9 cellular contexts compared by ENCODE assay signal in genomic region chrX:124217289-124218251, GRCh38.
A peak's percentile ranks its signal among the peaks of the same experiment; 100 is the strongest.
DNase-seq lines count a peak whose midpoint lies in the region; ATAC-seq and TF ChIP-seq lines count a peak whose summit lies in the region.
"Had no signal": no experiment of that assay in that cellular context is flagged by ENCODE, and none has a peak within 500 bp of the region (broad histone marks: within the 10 kb centered on the region; RNA-seq: fewer than 3 reads in every experiment).

No MANE protein-coding gene starts in this region.

- H3K4me2 ChIP-seq in mammary epithelial cell (ENCODE audit: insufficient read depth, low read depth, low read length) (peak overlapping the region; percentile 37), OCI-LY7 (ENCODE audit: low read length) (peak overlapping the region; percentile 55)

- H3K9ac ChIP-seq in mammary epithelial cell (ENCODE audit: insufficient read depth, low read length) (no peak overlapping the region), iPS-20b (ENCODE audit: low read depth, low read length) (peak overlapping the region; percentile 47; the same call in 1 of the 2 replicates)

- peaks cover 29% of the 10 kb centered on the region for H3K4me1 ChIP-seq in mammary epithelial cell (ENCODE audit: insufficient read depth, low read length)
- no peaks in the 10 kb centered on the region for H3K4me1 ChIP-seq in breast epithelium
- peaks cover 35% of the 10 kb centered on the region for H3K4me1 ChIP-seq in OCI-LY7 (ENCODE audit: insufficient read depth, low read length, poor library complexity, severe bottlenecking)
- peaks cover 30% of the 10 kb centered on the region; the same call in 1 of the 2 replicates for H3K4me1 ChIP-seq in iPS-20b (ENCODE audit: insufficient read depth, low read length)

- CTCF ChIA-PET in mammary epithelial cell (lab: Charles Lee; ENCODE audit: low non-redundant PET) = interaction anchor here (0.6 kb wide), 1 partner anchor 40 kb away, joined by 4 read pairs; no protein-coding TSS in a partner anchor
- CTCF ChIA-PET in OCI-LY7 (lab: Charles Lee; ENCODE audit: unreplicated experiment) = no interaction called here

- ATAC-seq in HG02981 (IDR thresholded peaks at IDR 0.05; ENCODE audit: unreplicated experiment) = peak; percentile 78
- ATAC-seq in stimulated activated memory B cell treated with anti-CD40 and anti-IgM and Interleukin-4, amounts not matched to agents 10 μg/mL and 1 μg/mL and 100 μg/mL, for 72 hours = peak; percentile 59

- H3K36me3 ChIP-seq in mammary epithelial cell (ENCODE audit: insufficient read depth, low read length) (no peaks in the 10 kb centered on the region), breast epithelium (no peaks in the 10 kb centered on the region), OCI-LY7 (ENCODE audit: insufficient read depth, low read length) (no peaks in the 10 kb centered on the region), iPS-20b (ENCODE audit: insufficient read depth, low read depth, low read length) (no peaks in the 10 kb centered on the region)

- no peaks in the 10 kb centered on the region for H3K36me3 Mint-ChIP-seq in activated T-helper 1 cell treated with anti-CD3 and anti-CD28 coated beads, Interleukin-12 subunit alpha, Interleukin-12 subunit beta, Interleukin-2, Interleukin-4 antibody, amounts not matched to agents 30 ng/mL and 10 ng/mL and 1 ng/mL, durations not matched to agents 14 hours and 24 hours and 36 hours (ENCODE audit: low read depth)
- H3K36me3 Mint-ChIP-seq in stimulated activated memory B cell treated with anti-CD40 and anti-IgM and Interleukin-4, amounts not matched to agents 10 μg/mL and 1 μg/mL and 100 μg/mL, for 72 hours = no peaks in the 10 kb centered on the region

- TF ChIP-seq CTCF in mammary epithelial cell (conservative IDR thresholded peaks at IDR 0.05 in 1 of 2, IDR thresholded peaks at IDR 0.05 in 1 of 2; ENCODE audit: extremely low read depth in 1 of 2, insufficient read depth in 1 of 2, low read depth in 1 of 2, low read length in 2 of 2) (no peak), breast epithelium (IDR thresholded peaks at IDR 0.05) (no peak), OCI-LY7 (conservative IDR thresholded peaks at IDR 0.05; ENCODE audit: low read length) (no peak)

- no peak for TF ChIP-seq POLR2A in breast epithelium (IDR thresholded peaks at IDR 0.05)

- DNase-seq in mammary epithelial cell (peak; percentile 83), breast epithelium (ENCODE audit: low spot score in 2 of 2) (no peak), OCI-LY7 (ENCODE audit: low spot score) (peak; percentile 58), cerebellum (ENCODE audit: low spot score) (no peak)
- DNase-seq in activated T-helper 1 cell treated with anti-CD3 and anti-CD28 coated beads, Interleukin-12 subunit alpha, Interleukin-12 subunit beta, Interleukin-2, Interleukin-4 antibody, amounts not matched to agents 30 ng/mL and 10 ng/mL and 1 ng/mL, durations not matched to agents 14 hours and 24 hours and 36 hours (ENCODE audit: low spot score) = peak; percentile 56

- no peaks in the 10 kb centered on the region for H3K27me3 ChIP-seq in mammary epithelial cell (ENCODE audit: insufficient read depth, low read length)
- peaks cover 0 to 5% of the 10 kb centered on the region in 2 donors for H3K27me3 ChIP-seq in breast epithelium
- H3K27me3 ChIP-seq in iPS-20b (ENCODE audit: insufficient read depth, low read length) = no peaks in the 10 kb centered on the region

- H3K27ac ChIP-seq in mammary epithelial cell (ENCODE audit: insufficient read depth, low read depth, low read length) (peak overlapping the region; percentile 76), breast epithelium (peak overlapping the region in 1 of 2 donors; percentile 14), OCI-LY7 (ENCODE audit: low read depth, low read length, poor library complexity, severe bottlenecking) (peak overlapping the region; percentile 0), iPS-20b (ENCODE audit: low read length) (peak overlapping the region; percentile 66)
- H3K27ac ChIP-seq: C4-2B had no signal

- H3K4me3 ChIP-seq in mammary epithelial cell (replicated peaks in 1 of 3; ENCODE audit: insufficient read depth in 1 of 3, low read depth in 2 of 3, low read length in 3 of 3) = no peak overlapping the region
- no peak overlapping the region for H3K4me3 ChIP-seq in breast epithelium
- no peak overlapping the region for H3K4me3 ChIP-seq in OCI-LY7 (ENCODE audit: low read depth, low read length, poor library complexity, severe bottlenecking)
- peak overlapping the region; percentile 36; the same call in 1 of the 2 replicates for H3K4me3 ChIP-seq in iPS-20b (ENCODE audit: low read length)

- 22% methylated on average over 10 of the region's 10 CpGs for WGBS in mammary epithelial cell (ENCODE audit: low coverage, missing lambda C conversion rate)

- H3K4me3 Mint-ChIP-seq in activated T-helper 1 cell treated with anti-CD3 and anti-CD28 coated beads, Interleukin-12 subunit alpha, Interleukin-12 subunit beta, Interleukin-2, Interleukin-4 antibody, amounts not matched to agents 30 ng/mL and 10 ng/mL and 1 ng/mL, durations not matched to agents 14 hours and 24 hours and 36 hours = peak overlapping the region; percentile 79
- H3K4me3 Mint-ChIP-seq in stimulated activated memory B cell treated with anti-CD40 and anti-IgM and Interleukin-4, amounts not matched to agents 10 μg/mL and 1 μg/mL and 100 μg/mL, for 72 hours = peak overlapping the region; percentile 39

- dilution Hi-C loops in mammary epithelial cell (cut with HindIII; ENCODE audit: low sequenced_read_pairs) = no loop called here

- in situ Hi-C loops in mammary epithelial cell (cut with MboI; ENCODE audit: low sequenced_read_pairs in 2 of 2) = loop anchor here in 1 of 2 donors (25.0 kb wide), 1 partner anchor 170 kb away; no protein-coding TSS in a partner anchor

- peak overlapping the region; percentile 93 for H3K27ac Mint-ChIP-seq in activated T-helper 1 cell treated with anti-CD3 and anti-CD28 coated beads, Interleukin-12 subunit alpha, Interleukin-12 subunit beta, Interleukin-2, Interleukin-4 antibody, amounts not matched to agents 30 ng/mL and 10 ng/mL and 1 ng/mL, durations not matched to agents 14 hours and 24 hours and 36 hours
- peak overlapping the region; percentile 53 for H3K27ac Mint-ChIP-seq in stimulated activated memory B cell treated with anti-CD40 and anti-IgM and Interleukin-4, amounts not matched to agents 10 μg/mL and 1 μg/mL and 100 μg/mL, for 72 hours

- H2AFZ ChIP-seq in mammary epithelial cell (ENCODE audit: low read depth, low read length) (peak overlapping the region; percentile 47), OCI-LY7 (ENCODE audit: low read length) (peak overlapping the region; percentile 79)

- H4K20me1 ChIP-seq in mammary epithelial cell (ENCODE audit: insufficient read depth, low read length) (no peaks in the 10 kb centered on the region), OCI-LY7 (ENCODE audit: insufficient read depth, low read length) (no peaks in the 10 kb centered on the region)

- H3K9me3 Mint-ChIP-seq in activated T-helper 1 cell treated with anti-CD3 and anti-CD28 coated beads, Interleukin-12 subunit alpha, Interleukin-12 subunit beta, Interleukin-2, Interleukin-4 antibody, amounts not matched to agents 30 ng/mL and 10 ng/mL and 1 ng/mL, durations not matched to agents 14 hours and 24 hours and 36 hours = no peaks in the 10 kb centered on the region
- no peaks in the 10 kb centered on the region for H3K9me3 Mint-ChIP-seq in stimulated activated memory B cell treated with anti-CD40 and anti-IgM and Interleukin-4, amounts not matched to agents 10 μg/mL and 1 μg/mL and 100 μg/mL, for 72 hours

- BruUV-seq in mammary epithelial cell (replicated peaks; lab: Mats Ljungman, UMichigan) = no TSS peak
- no TSS peak for BruUV-seq in OCI-LY7 (replicated peaks; lab: Mats Ljungman, UMichigan)

- POLR2A ChIA-PET in OCI-LY7 (lab: Charles Lee) = no interaction called here

- H3K27me3 Mint-ChIP-seq in activated T-helper 1 cell treated with anti-CD3 and anti-CD28 coated beads, Interleukin-12 subunit alpha, Interleukin-12 subunit beta, Interleukin-2, Interleukin-4 antibody, amounts not matched to agents 30 ng/mL and 10 ng/mL and 1 ng/mL, durations not matched to agents 14 hours and 24 hours and 36 hours (ENCODE audit: insufficient read depth) = peaks cover 2% of the 10 kb centered on the region
- no peaks in the 10 kb centered on the region for H3K27me3 Mint-ChIP-seq in stimulated activated memory B cell treated with anti-CD40 and anti-IgM and Interleukin-4, amounts not matched to agents 10 μg/mL and 1 μg/mL and 100 μg/mL, for 72 hours

- H3K9me3 ChIP-seq in mammary epithelial cell (replicated peaks; ENCODE audit: insufficient read depth, low read length) (no peaks in the 10 kb centered on the region), breast epithelium (no peaks in the 10 kb centered on the region), OCI-LY7 (ENCODE audit: low read length) (no peaks in the 10 kb centered on the region), iPS-20b (ENCODE audit: insufficient read depth, low read depth, low read length) (no peaks in the 10 kb centered on the region)

- intact Hi-C loops in mammary epithelial cell (cut with micrococcal nuclease) = loop anchor here (10.0 kb wide), 2 partner anchors 383 to 917 kb away; no protein-coding TSS in a partner anchor
- intact Hi-C loops in breast epithelium (cut with DNase I; ENCODE audit: low total_unique reads) = no loop called here
- intact Hi-C loops in OCI-LY7 (cut with micrococcal nuclease; ENCODE audit: unreplicated experiment) = no loop called here
- intact Hi-C loops in activated T-helper 1 cell treated with anti-CD3 and anti-CD28 coated beads, Interleukin-12 subunit alpha, Interleukin-12 subunit beta, Interleukin-2, Interleukin-4 antibody, amounts not matched to agents 30 ng/mL and 10 ng/mL and 1 ng/mL, durations not matched to agents 14 hours and 24 hours and 36 hours (cut with micrococcal nuclease) = loop anchor here (1.0 to 10.0 kb wide), 10 partner anchors 15 to 1077 kb away; no protein-coding TSS in a partner anchor

- H3K79me2 ChIP-seq in mammary epithelial cell (ENCODE audit: insufficient read depth, low read length) = no peaks in the 10 kb centered on the region
- no peaks in the 10 kb centered on the region for H3K79me2 ChIP-seq in OCI-LY7 (ENCODE audit: insufficient read depth, low read depth, low read length)

- peaks cover 76% of the 10 kb centered on the region for H3K4me1 Mint-ChIP-seq in activated T-helper 1 cell treated with anti-CD3 and anti-CD28 coated beads, Interleukin-12 subunit alpha, Interleukin-12 subunit beta, Interleukin-2, Interleukin-4 antibody, amounts not matched to agents 30 ng/mL and 10 ng/mL and 1 ng/mL, durations not matched to agents 14 hours and 24 hours and 36 hours (ENCODE audit: low read depth)
- peaks cover 35% of the 10 kb centered on the region for H3K4me1 Mint-ChIP-seq in stimulated activated memory B cell treated with anti-CD40 and anti-IgM and Interleukin-4, amounts not matched to agents 10 μg/mL and 1 μg/mL and 100 μg/mL, for 72 hours

- no peaks in the 10 kb centered on the region for H3K9me2 ChIP-seq in OCI-LY7 (ENCODE audit: insufficient read depth, low read length)

Comparison
In these comparisons a context has a peak if more than half of its experiments do, and no peak if none do; other contexts are left out.
1. DNase-seq: peak in mammary epithelial cell (single experiment), OCI-LY7 (single experiment) and activated T-helper 1 cell treated with anti-CD3 and anti-CD28 coated beads, Interleukin-12 subunit alpha, Interleukin-12 subunit beta, Interleukin-2, Interleukin-4 antibody, amounts not matched to agents 30 ng/mL and 10 ng/mL and 1 ng/mL, durations not matched to agents 14 hours and 24 hours and 36 hours (single experiment); none in breast epithelium (0 of 2) and cerebellum (single experiment).
2. intact Hi-C loops: an anchor here in mammary epithelial cell (10.0 kb wide) and activated T-helper 1 cell treated with anti-CD3 and anti-CD28 coated beads, Interleukin-12 subunit alpha, Interleukin-12 subunit beta, Interleukin-2, Interleukin-4 antibody, amounts not matched to agents 30 ng/mL and 10 ng/mL and 1 ng/mL, durations not matched to agents 14 hours and 24 hours and 36 hours (1.0 to 10.0 kb wide); none called in breast epithelium and OCI-LY7.